ENCODE assay signal across 8 cellular contexts in genomic region chr5:68261174-68262021, GRCh38. TPM values are rescaled to one million over a fixed set of nuclear protein-coding genes. Genes with fewer than 3 reads are reported as not detected.
A peak's percentile ranks its signal among the peaks of the same experiment; 100 is the strongest.
DNase-seq lines count a peak whose midpoint lies in the region; ATAC-seq and TF ChIP-seq lines count a peak whose summit lies in the region.

No MANE protein-coding gene starts in this region.

- intact Hi-C loops in ascending aorta (cut with DNase I): no loop called here

- peaks cover 65% of the 10 kb centered on the region for H3K4me1 Mint-ChIP-seq in mesothelial cell of epicardium

- peaks cover 17 to 80% of the 10 kb centered on the region in 2 donors for H3K4me1 ChIP-seq in ascending aorta

- no peaks in the 10 kb centered on the region for H3K27me3 Mint-ChIP-seq in mesothelial cell of epicardium (ENCODE audit: low read depth)

- no peaks in the 10 kb centered on the region for H3K36me3 ChIP-seq in ascending aorta

- H3K27ac Mint-ChIP-seq in mesothelial cell of epicardium: peak overlapping the region; percentile 62

- H3K4me3 Mint-ChIP-seq in mesothelial cell of epicardium: no peak overlapping the region

- peaks cover 12% of the 10 kb centered on the region for H3K36me3 Mint-ChIP-seq in mesothelial cell of epicardium

- no peaks in the 10 kb centered on the region for H3K9me3 ChIP-seq in ascending aorta

- H3K27ac ChIP-seq in ascending aorta: peak overlapping the region; percentile 47 to 58

- ATAC-seq in HG02759 (IDR thresholded peaks at IDR 0.05; ENCODE audit: unreplicated experiment) (no peak), GM18502 (IDR thresholded peaks at IDR 0.05; ENCODE audit: poor library complexity, unreplicated experiment) (no peak)

- H3K9me3 Mint-ChIP-seq in mesothelial cell of epicardium: peaks cover 8% of the 10 kb centered on the region

- no peak for DNase-seq in AG09319 (ENCODE audit: extremely low read depth, low read depth)
- DNase-seq in GM20000 (ENCODE audit: low spot score): no peak
- DNase-seq in ascending aorta (ENCODE audit: low spot score in 2 of 2): no peak
- DNase-seq in mesothelial cell of epicardium (ENCODE audit: low spot score in 2 of 2, unreplicated experiment in 2 of 2): no peak
- DNase-seq in NCI-H1417 (lab: John Stamatoyannopoulos, UW): no peak
- no peak for DNase-seq in DMS153 (lab: John Stamatoyannopoulos, UW)

- H3K27me3 ChIP-seq in ascending aorta: no peaks in the 10 kb centered on the region

- no peak overlapping the region for H3K4me3 ChIP-seq in ascending aorta

- TF ChIP-seq CTCF in AG09319 (IDR thresholded peaks at IDR 0.05; ENCODE audit: low read depth, low read length): peak; percentile 25
- TF ChIP-seq CTCF in GM20000 (IDR thresholded peaks at IDR 0.05; ENCODE audit: extremely low read depth, missing control alignments): peak; percentile 10
- peak; percentile 9 to 26 (median 17) for TF ChIP-seq CTCF in ascending aorta (IDR thresholded peaks at IDR 0.05)
- no peak for TF ChIP-seq CTCF in mesothelial cell of epicardium (IDR thresholded peaks at IDR 0.05; ENCODE audit: unreplicated experiment)

RNA-seq across cellular contexts. Expression of gene PIK3R1, which starts 45.8 kb away (rescaled TPM):
- total RNA-seq in ascending aorta: 89.3 TPM
- 77.3 to 80.4 TPM (median 79.0 TPM) in 3 replicates for total RNA-seq in mesothelial cell of epicardium
